ENCODE assay signal across 1 cellular context in genomic region chr2:15563227-15564100, GRCh38.
TF ChIP-seq lines count a peak whose summit lies in the region.

No MANE protein-coding gene starts in this region.

TF ChIP-seq in HEK293, 187 proteins besides CTCF, POLR2A, EP300 and RAD21:
- TF ChIP-seq ZNF449 (tag by site-specific recombination; IDR thresholded peaks at IDR 0.05) (no peak), PRDM4 (tag by site-specific recombination; IDR thresholded peaks at IDR 0.05) (no peak), PRDM1 (tag by site-specific recombination; IDR thresholded peaks at IDR 0.05) (peak; percentile 45; the same call in 1 of the 2 replicates), ZNF354C (tag by site-specific recombination; IDR thresholded peaks at IDR 0.05; ENCODE audit: borderline replicate concordance, low read depth) (no peak), FEZF1 (tag by site-specific recombination; IDR thresholded peaks at IDR 0.05) (no peak)
